In genomic region chr10:48839809-48840679, GRCh38 we compare ENCODE assay signal across 17 cellular contexts.
DNase-seq lines count a peak whose midpoint lies in the region; ATAC-seq, FAIRE-seq and TF ChIP-seq lines count a peak whose summit lies in the region.
"Had no signal": no experiment of that assay in that cellular context is flagged by ENCODE, and none has a peak within 500 bp of the region (broad histone marks: within the 10 kb centered on the region; RNA-seq: fewer than 3 reads in every experiment).

No MANE protein-coding gene starts in this region.

- no peak overlapping the region for H3K4me3 ChIP-seq in H1 (ENCODE audit: extremely low read depth in 1 of 4, insufficient read depth in 2 of 4, low read depth in 3 of 4, low read length in 4 of 4)
- H3K4me3 ChIP-seq: GM23248 had no signal

- H3K9me3 ChIP-seq in H1 (ENCODE audit: insufficient read depth in 2 of 2, low read depth in 1 of 2, low read length in 1 of 2), result no peaks in the 10 kb centered on the region

- no peaks in the 10 kb centered on the region for H3K79me1 ChIP-seq in H1 (ENCODE audit: low read depth, low read length)

- no peak overlapping the region for H3K23ac ChIP-seq in H1 (ENCODE audit: insufficient read length)

- POLR2A ChIA-PET in H1 (lab: Charles Lee; ENCODE audit: partially characterized antibody), result no interaction called here

- no peak overlapping the region for H3K18ac ChIP-seq in H1 (ENCODE audit: extremely low read depth, low read length)

- H4K8ac ChIP-seq in H1 (ENCODE audit: extremely low read depth, insufficient read depth, low read length), result no peak overlapping the region

- TF ChIP-seq EP300 in H1 (IDR thresholded peaks at IDR 0.05; ENCODE audit: borderline replicate concordance in 1 of 2, low read depth in 2 of 2, low read length in 2 of 2), result no peak

- TF ChIP-seq CTCF in H1 (IDR thresholded peaks at IDR 0.05; ENCODE audit: control extremely low read depth in 1 of 3, insufficient read depth in 1 of 3, low read depth in 1 of 3, low read length in 3 of 3) (no peak), progenitor cell of endocrine pancreas (IDR thresholded peaks at IDR 0.05; ENCODE audit: unreplicated experiment) (no peak)

- H3K4ac ChIP-seq in H1 (replicated peaks; ENCODE audit: insufficient read length, low read depth, low read length), result no peak overlapping the region

- H4K5ac ChIP-seq in H1 (ENCODE audit: insufficient read length, low read depth, low read length), result no peak overlapping the region

- no peaks in the 10 kb centered on the region for H3K27me3 ChIP-seq in H1 (replicated peaks in 1 of 4; ENCODE audit: control insufficient read depth in 3 of 4, extremely low read depth in 1 of 4, insufficient read depth in 3 of 4, low read length in 3 of 4)

- no peak overlapping the region for H2BK15ac ChIP-seq in H1 (ENCODE audit: low read length)

- peak; percentile 63 for FAIRE-seq in GM18507 (lab: Jason Lieb, UNC)
- no peak for FAIRE-seq in H1 (lab: Jason Lieb, UNC)
- FAIRE-seq: D721Med had no signal

- H3K14ac ChIP-seq in H1 (ENCODE audit: insufficient read length), result no peak overlapping the region

- CTCF ChIA-PET in H1 (lab: Charles Lee; ENCODE audit: partially characterized antibody), result no interaction called here

- peaks cover 8% of the 10 kb centered on the region for H3K27me3 Mint-ChIP-seq in progenitor cell of endocrine pancreas

- H3K56ac ChIP-seq in H1 (replicated peaks; ENCODE audit: insufficient read length, low read depth, low read length), result peak overlapping the region; percentile 6

- 89 to 100% methylated on average over 1 to 10 of the region's 10 CpGs for WGBS in H1 (ENCODE audit: extremely low coverage in 1 of 2, insufficient coverage in 1 of 2, insufficient read length in 1 of 2, insufficient replicate concordance in 2 of 2, low coverage in 1 of 2, low lambda C conversion rate in 2 of 2, missing lambda C conversion rate in 1 of 2), 2 experiments

- no peak for TF ChIP-seq RAD21 in H1 (IDR thresholded peaks at IDR 0.05 in 1 of 2, conservative IDR thresholded peaks at IDR 0.05 in 1 of 2; ENCODE audit: low read depth in 2 of 2, low read length in 2 of 2)

- H3K27ac ChIP-seq in H1 (ENCODE audit: low read depth, low read length), result no peak overlapping the region
- H3K27ac ChIP-seq: GM23248 had no signal

- H2BK5ac ChIP-seq in H1 (ENCODE audit: low read depth, low read length), result no peak overlapping the region

- DNase-seq in GM18507 (ENCODE audit: extremely low spot score, insufficient read length, low read depth) (no peak), H1 (ENCODE audit: low read depth in 1 of 2, low spot score in 2 of 2) (no peak), progenitor cell of endocrine pancreas (ENCODE audit: low spot score, unreplicated experiment) (no peak), AG08396 (ENCODE audit: low spot score) (no peak), NCI-H1417 treated with DMSO at 0.1 percent for 48 hours (lab: John Stamatoyannopoulos, UW) (no peak)
- DNase-seq in activated naive CD4-positive, alpha-beta T cell treated with anti-CD3 and anti-CD28 coated beads, Interleukin-2, amount 50 U/mL, for 72 hours (ENCODE audit: low spot score in 2 of 2), result no peak
- DNase-seq: C1 segment of cervical spinal cord; CD8-positive, alpha-beta memory T cell; GM23248; NCI-H1436; NCI-H2029; NCI-H2171 treated with DMSO at 0.1 percent for 48 hours; NCI-H446; NCI-H526 treated with DMSO at 0.1 percent for 48 hours had no signal

- no peak overlapping the region for H2AK5ac ChIP-seq in H1 (ENCODE audit: low read depth, low read length)

- no peak overlapping the region for H2AFZ ChIP-seq in H1 (ENCODE audit: low read length)
- H2AFZ ChIP-seq: GM23248 had no signal

- TF ChIP-seq POLR2A in H1 (IDR thresholded peaks at IDR 0.05; ENCODE audit: control extremely low read depth in 1 of 2, low read depth in 2 of 2, low read length in 2 of 2), result no peak

- H3K4me1 ChIP-seq in H1 (replicated peaks in 1 of 4; ENCODE audit: control insufficient read depth in 3 of 4, insufficient read depth in 4 of 4, low read length in 3 of 4), result peaks cover 0 to 2% (median 0%) of the 10 kb centered on the region in 4 experiments; a peak in 1 of 7 replicates

- H2BK12ac ChIP-seq in H1 (ENCODE audit: low read depth, low read length), result no peak overlapping the region

- no peaks in the 10 kb centered on the region for H3K79me2 ChIP-seq in H1 (ENCODE audit: control insufficient read depth in 1 of 2, insufficient read depth in 2 of 2, low read length in 2 of 2)

- H2BK120ac ChIP-seq in H1 (replicated peaks; ENCODE audit: low read depth, low read length), result no peak overlapping the region

- H3K9me3 Mint-ChIP-seq in progenitor cell of endocrine pancreas (ENCODE audit: low read depth), result no peaks in the 10 kb centered on the region
- no peaks in the 10 kb centered on the region for H3K9me3 Mint-ChIP-seq in activated naive CD4-positive, alpha-beta T cell treated with anti-CD3 and anti-CD28 coated beads, Interleukin-2, amount 50 U/mL, for 72 hours

- peak; percentile 64 for ATAC-seq in HG02678 (IDR thresholded peaks at IDR 0.05; ENCODE audit: unreplicated experiment)
- no peak for ATAC-seq in activated naive CD4-positive, alpha-beta T cell treated with anti-CD3 and anti-CD28 coated beads, Interleukin-2, amount 50 U/mL, for 72 hours
- ATAC-seq: Panc1 had no signal

- no peak overlapping the region for H3K4me3 Mint-ChIP-seq in progenitor cell of endocrine pancreas (ENCODE audit: low read depth)
- H3K4me3 Mint-ChIP-seq: CD8-positive, alpha-beta memory T cell had no signal

- H3K27ac Mint-ChIP-seq in progenitor cell of endocrine pancreas, result peak overlapping the region; percentile 47
- no peak overlapping the region for H3K27ac Mint-ChIP-seq in activated naive CD4-positive, alpha-beta T cell treated with anti-CD3 and anti-CD28 coated beads, Interleukin-2, amount 50 U/mL, for 72 hours

- peaks cover 1% of the 10 kb centered on the region; the same call in 1 of the 2 replicates for H3K23me2 ChIP-seq in H1 (ENCODE audit: low read depth, low read length)

- H3K4me2 ChIP-seq in H1 (ENCODE audit: insufficient read depth in 1 of 2, low read depth in 2 of 2, low read length in 2 of 2), result no peak overlapping the region

- H2BK20ac ChIP-seq in H1 (ENCODE audit: low read length), result no peak overlapping the region

- H3K9ac ChIP-seq in H1 (replicated peaks in 1 of 4; ENCODE audit: extremely low read depth in 1 of 4, low read depth in 3 of 4, low read length in 3 of 4), result no peak overlapping the region
- H3K9ac ChIP-seq: GM23248 had no signal

- H3K36me3 Mint-ChIP-seq in progenitor cell of endocrine pancreas (ENCODE audit: insufficient read depth), result no peaks in the 10 kb centered on the region
- no peaks in the 10 kb centered on the region for H3K36me3 Mint-ChIP-seq in activated naive CD4-positive, alpha-beta T cell treated with anti-CD3 and anti-CD28 coated beads, Interleukin-2, amount 50 U/mL, for 72 hours
- H3K36me3 Mint-ChIP-seq: CD8-positive, alpha-beta memory T cell had no signal

- no peak overlapping the region for H4K91ac ChIP-seq in H1 (replicated peaks; ENCODE audit: insufficient read length, low read length)

- no peaks in the 10 kb centered on the region for H3K36me3 ChIP-seq in H1 (ENCODE audit: control insufficient read depth in 2 of 4, insufficient read depth in 4 of 4, low read length in 3 of 4)

- no peaks in the 10 kb centered on the region for H4K20me1 ChIP-seq in H1 (replicated peaks in 1 of 2; ENCODE audit: control insufficient read depth in 1 of 2, insufficient read depth in 2 of 2, low read length in 2 of 2)

- H3K4me1 Mint-ChIP-seq in progenitor cell of endocrine pancreas (ENCODE audit: low read depth), result no peaks in the 10 kb centered on the region
- H3K4me1 Mint-ChIP-seq: CD8-positive, alpha-beta memory T cell had no signal

TF ChIP-seq in H1, 55 proteins besides CTCF, POLR2A, EP300 and RAD21:
- no peak for TF ChIP-seq NANOG (IDR thresholded peaks at IDR 0.05; ENCODE audit: insufficient read depth, low read depth, low read length, poor library complexity, severe bottlenecking)
- TF ChIP-seq JUN (IDR thresholded peaks at IDR 0.05; ENCODE audit: low read depth, low read length), result no peak
- no peak for TF ChIP-seq ZNF274 (IDR thresholded peaks at IDR 0.05; ENCODE audit: borderline replicate concordance, extremely low read depth, low read length)
- no peak for TF ChIP-seq CREB1 (IDR thresholded peaks at IDR 0.05)
- TF ChIP-seq PHF8 (conservative IDR thresholded peaks at IDR 0.05; ENCODE audit: low read depth, low read length), result no peak
- TF ChIP-seq BACH1 (IDR thresholded peaks at IDR 0.05; ENCODE audit: low read length), result no peak
- TF ChIP-seq TBP (IDR thresholded peaks at IDR 0.05; ENCODE audit: low read depth, low read length), result no peak
- no peak for TF ChIP-seq SIRT6 (IDR thresholded peaks at IDR 0.05; ENCODE audit: low read length)
- no peak for TF ChIP-seq ASH2L (IDR thresholded peaks at IDR 0.05; ENCODE audit: low read length)
- TF ChIP-seq SUZ12 (IDR thresholded peaks at IDR 0.05; ENCODE audit: low read length), result no peak
- no peak for TF ChIP-seq CHD2 (IDR thresholded peaks at IDR 0.05; ENCODE audit: low read length)
- TF ChIP-seq ATF3 (IDR thresholded peaks at IDR 0.05; ENCODE audit: insufficient read depth, low read depth, low read length), result no peak
- TF ChIP-seq RFX5 (IDR thresholded peaks at IDR 0.05; ENCODE audit: borderline replicate concordance, low read depth, low read length), result no peak
TF ChIP-seq in H1: peak in this region for 0.
